30 cellular contexts compared by ENCODE assay signal in the genomic region with DNA sequence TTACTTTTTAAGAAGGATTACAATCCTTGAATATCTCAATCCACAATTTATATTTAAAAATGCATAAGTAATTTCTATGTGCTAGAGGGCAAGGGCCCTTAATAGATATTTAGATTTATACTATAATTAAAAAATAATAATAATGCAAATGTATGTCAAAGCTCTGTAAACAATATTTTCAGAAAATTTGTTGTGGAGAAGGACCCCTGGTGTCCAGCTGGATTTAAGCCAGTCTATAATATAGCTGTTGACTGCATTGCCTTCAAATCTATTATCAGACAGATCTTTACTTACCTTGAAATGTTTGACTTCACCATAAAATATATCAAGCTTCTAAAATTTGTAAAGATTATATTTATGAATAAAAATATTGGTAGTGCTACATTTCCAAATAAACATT.
DNase-seq lines count a peak whose midpoint lies in the region; ATAC-seq and TF ChIP-seq lines count a peak whose summit lies in the region.
"Had no signal": no experiment of that assay in that cellular context is flagged by ENCODE, and none has a peak within 500 bp of the region (broad histone marks: within the 10 kb centered on the region; RNA-seq: fewer than 3 reads in every experiment).

No MANE protein-coding gene starts in this region.

- in situ Hi-C loops in astrocyte of the spinal cord (cut with HindIII; ENCODE audit: low sequenced_read_pairs), result no loop called here

- POLR2A ChIA-PET in HCT116 (lab: Charles Lee), result no interaction called here

- no peak overlapping the region for H3K4me3 ChIP-seq in HCT116 (replicated peaks in 1 of 2; ENCODE audit: low read depth in 1 of 2, low read length in 2 of 2)
- no peak overlapping the region for H3K4me3 ChIP-seq in astrocyte of the spinal cord (ENCODE audit: low read depth, low read length)
- H3K4me3 ChIP-seq in neural cell (ENCODE audit: low read length), result no peak overlapping the region
- H3K4me3 ChIP-seq in coronary artery, result no peak overlapping the region
- H3K4me3 ChIP-seq: esophagus muscularis mucosa, GM23338, Peyer's patch, thoracic aorta, uterus had no signal

- DNase-seq in NCI-H1092 treated with DMSO at 0.1 percent for 48 hours (lab: John Stamatoyannopoulos, UW) (peak; percentile 15), NCI-H1092 (lab: John Stamatoyannopoulos, UW) (no peak), HCT116 (ENCODE audit: low read depth, low spot score) (no peak), astrocyte of the spinal cord (ENCODE audit: low read depth, low spot score) (no peak), coronary artery (ENCODE audit: low spot score) (no peak), NCI-H524 treated with DMSO at 0.1 percent for 48 hours (lab: John Stamatoyannopoulos, UW) (no peak)
- DNase-seq: 8988T; activated CD4-positive, alpha-beta T cell treated with anti-CD3 and anti-CD28 coated beads, Interleukin-2, amount 50 U/mL, for 48 hours; activated naive CD4-positive, alpha-beta T cell treated with anti-CD3 and anti-CD28 coated beads, Interleukin-2, amount 50 U/mL, for 16 hours; amniotic stem cell; CD4-positive, alpha-beta memory T cell; cortex of kidney; foreskin melanocyte; hippocampal formation; left colon; NCI-H1930; Peyer's patch; SIG-M5; stimulated activated naive CD4-positive, alpha-beta T cell treated with Interleukin-2 at 50 U/mL for 16 hours; T-cell; uterus had no signal

- H3K27me3 ChIP-seq in HCT116 (ENCODE audit: insufficient read depth, low read length) (no peaks in the 10 kb centered on the region), neural cell (ENCODE audit: insufficient read depth, low read depth, low read length) (no peaks in the 10 kb centered on the region)
- H3K27me3 ChIP-seq: esophagus muscularis mucosa, Peyer's patch, uterus had no signal

- no peak for TF ChIP-seq POLR2A in HCT116 (IDR thresholded peaks at IDR 0.05; ENCODE audit: borderline replicate concordance, extremely low read depth, insufficient read depth, insufficient read length)

- H3K4me1 ChIP-seq in HCT116 (ENCODE audit: control insufficient read depth in 1 of 2, insufficient read depth in 2 of 2, low read length in 2 of 2), result 0 out of 4 replicates have a peak, but pooled peaks cover 0 to 4% of the 10 kb centered on the region in 2 experiments
- H3K4me1 ChIP-seq: Peyer's patch, uterus had no signal

- no peak overlapping the region for H3K27ac ChIP-seq in HCT116 (ENCODE audit: low read depth, low read length)
- no peak overlapping the region for H3K27ac ChIP-seq in neural cell (ENCODE audit: low read length)
- no peak overlapping the region for H3K27ac ChIP-seq in coronary artery
- H3K27ac ChIP-seq: esophagus muscularis mucosa, HL-60, KMS-11, Peyer's patch, thoracic aorta, uterus had no signal

- H2AFZ ChIP-seq in HCT116 (ENCODE audit: low read depth, low read length, poor library complexity, severe bottlenecking) (no peak overlapping the region), neural cell (ENCODE audit: low read depth, low read length) (no peak overlapping the region)
- H2AFZ ChIP-seq: GM23338 had no signal

- no peaks in the 10 kb centered on the region for H3K79me2 ChIP-seq in HCT116 (ENCODE audit: insufficient read depth, low read length)
- no peaks in the 10 kb centered on the region for H3K79me2 ChIP-seq in neural cell (replicated peaks; ENCODE audit: insufficient read depth, low read length)

- no peaks in the 10 kb centered on the region for H3F3A ChIP-seq in neural cell (ENCODE audit: insufficient read depth, low read length, poor library complexity, severe bottlenecking)

- H3K9me3 ChIP-seq in HCT116 (ENCODE audit: control insufficient read depth in 1 of 2, insufficient read depth in 1 of 2, low read depth in 1 of 2, low read length in 2 of 2) (no peaks in the 10 kb centered on the region), neural cell (ENCODE audit: low read length) (no peaks in the 10 kb centered on the region)
- H3K9me3 ChIP-seq: esophagus muscularis mucosa, Peyer's patch, thoracic aorta, uterus had no signal

- RAD21 ChIA-PET in HCT116 (lab: Charles Lee; ENCODE audit: low non-redundant PET in 1 of 2, low total read pairs in 2 of 2, uncharacterized antibody in 2 of 2, unreplicated experiment in 2 of 2), result no interaction called here

- TF ChIP-seq CTCF in HCT116 (IDR thresholded peaks at IDR 0.05 in 2 of 3, conservative IDR thresholded peaks at IDR 0.05 in 1 of 3; ENCODE audit: borderline replicate concordance in 1 of 3, insufficient read depth in 1 of 3, low read depth in 2 of 3, low read length in 2 of 3), result 0 out of 6 replicates have a peak, but pooled peaks of 1 of the 3 experiments have one; percentile 16
- TF ChIP-seq CTCF in astrocyte of the spinal cord (IDR thresholded peaks at IDR 0.05; ENCODE audit: low read depth, low read length), result peak; percentile 1
- peak; percentile 34 for TF ChIP-seq CTCF in neural cell (IDR thresholded peaks at IDR 0.05; ENCODE audit: poor library complexity, severe bottlenecking)
- TF ChIP-seq CTCF in coronary artery (IDR thresholded peaks at IDR 0.05), result no peak

- intact Hi-C loops in HCT116 (cut with micrococcal nuclease), result loop anchor here (1.0 kb wide), 1 partner anchor 254 kb away; no protein-coding TSS in a partner anchor

- no peak overlapping the region for H3K9ac ChIP-seq in HCT116 (ENCODE audit: low read length)
- H3K9ac ChIP-seq in neural cell (ENCODE audit: low read length), result no peak overlapping the region
- H3K9ac ChIP-seq: KMS-11 had no signal

- TF ChIP-seq RAD21 in HCT116 (IDR thresholded peaks at IDR 0.05; ENCODE audit: low read depth) (peak; percentile 44), neural cell (conservative IDR thresholded peaks at IDR 0.05) (peak; percentile 40)

- H4K20me1 ChIP-seq in HCT116 (ENCODE audit: insufficient read depth) (no peaks in the 10 kb centered on the region), neural cell (ENCODE audit: insufficient read depth) (no peaks in the 10 kb centered on the region)

- H3K36me3 ChIP-seq in HCT116 (ENCODE audit: control insufficient read depth in 1 of 2, insufficient read depth in 2 of 2, low read length in 2 of 2), result peaks cover 0 to 5% of the 10 kb centered on the region in 2 experiments; a peak in 1 of 4 replicates
- no peaks in the 10 kb centered on the region for H3K36me3 ChIP-seq in neural cell (ENCODE audit: insufficient read depth, low read length)
- H3K36me3 ChIP-seq: esophagus muscularis mucosa, Peyer's patch, thoracic aorta, uterus had no signal

- ATAC-seq in HCT116, result no peak
- ATAC-seq in GM18519 (IDR thresholded peaks at IDR 0.05; ENCODE audit: low FRiP score, unreplicated experiment), result no peak
- ATAC-seq: activated CD4-positive, CD25-positive, alpha-beta regulatory T cell treated with anti-CD3 and anti-CD28 coated beads, Interleukin-2, amount 50 U/mL, for 24 hours; activated T-helper 17 cell treated with anti-CD3 and anti-CD28 coated beads, Interleukin-2, amount 50 U/mL, for 72 hours; GM23338; left colon; T-cell had no signal

- no TSS peak for BruUV-seq in HCT116 (replicated peaks; lab: Mats Ljungman, UMichigan)

- H3K9me2 ChIP-seq in HCT116 (ENCODE audit: insufficient read depth), result 0 out of 2 replicates have a peak, but pooled peaks cover 2% of the 10 kb centered on the region
- no peaks in the 10 kb centered on the region for H3K9me2 ChIP-seq in neural cell (ENCODE audit: insufficient read depth, low read length)

- no peak for TF ChIP-seq EP300 in neural cell (conservative IDR thresholded peaks at IDR 0.05; ENCODE audit: poor library complexity, severe bottlenecking)

- H3K4me2 ChIP-seq in HCT116 (ENCODE audit: low read length) (no peak overlapping the region), neural cell (ENCODE audit: low read length) (no peak overlapping the region)
- H3K4me2 ChIP-seq: GM23338, KMS-11 had no signal

- CTCF ChIA-PET in HCT116 (lab: Charles Lee), result interaction anchor here (0.7 to 0.9 kb wide), 2 partner anchors 697 to 703 kb away, joined by 3 read pairs; no protein-coding TSS in a partner anchor

TF ChIP-seq in neural cell, 6 proteins besides CTCF, POLR2A, EP300 and RAD21:
- TF ChIP-seq SMC3 (conservative IDR thresholded peaks at IDR 0.05; ENCODE audit: poor library complexity), result peak; percentile 59
- no peak for TF ChIP-seq EZH2 (IDR thresholded peaks at IDR 0.05; ENCODE audit: borderline replicate concordance, insufficient read depth, low read length, poor library complexity, severe bottlenecking)
- no peak for TF ChIP-seq MXI1 (conservative IDR thresholded peaks at IDR 0.05; ENCODE audit: poor library complexity, severe bottlenecking)
- TF ChIP-seq POLR2AphosphoS5 (IDR thresholded peaks at IDR 0.05), result no peak
- TF ChIP-seq TAF1 (IDR thresholded peaks at IDR 0.05; ENCODE audit: low read depth), result no peak
